Comparison of ENCODE assay signal across 8 cellular contexts in the genomic region with DNA sequence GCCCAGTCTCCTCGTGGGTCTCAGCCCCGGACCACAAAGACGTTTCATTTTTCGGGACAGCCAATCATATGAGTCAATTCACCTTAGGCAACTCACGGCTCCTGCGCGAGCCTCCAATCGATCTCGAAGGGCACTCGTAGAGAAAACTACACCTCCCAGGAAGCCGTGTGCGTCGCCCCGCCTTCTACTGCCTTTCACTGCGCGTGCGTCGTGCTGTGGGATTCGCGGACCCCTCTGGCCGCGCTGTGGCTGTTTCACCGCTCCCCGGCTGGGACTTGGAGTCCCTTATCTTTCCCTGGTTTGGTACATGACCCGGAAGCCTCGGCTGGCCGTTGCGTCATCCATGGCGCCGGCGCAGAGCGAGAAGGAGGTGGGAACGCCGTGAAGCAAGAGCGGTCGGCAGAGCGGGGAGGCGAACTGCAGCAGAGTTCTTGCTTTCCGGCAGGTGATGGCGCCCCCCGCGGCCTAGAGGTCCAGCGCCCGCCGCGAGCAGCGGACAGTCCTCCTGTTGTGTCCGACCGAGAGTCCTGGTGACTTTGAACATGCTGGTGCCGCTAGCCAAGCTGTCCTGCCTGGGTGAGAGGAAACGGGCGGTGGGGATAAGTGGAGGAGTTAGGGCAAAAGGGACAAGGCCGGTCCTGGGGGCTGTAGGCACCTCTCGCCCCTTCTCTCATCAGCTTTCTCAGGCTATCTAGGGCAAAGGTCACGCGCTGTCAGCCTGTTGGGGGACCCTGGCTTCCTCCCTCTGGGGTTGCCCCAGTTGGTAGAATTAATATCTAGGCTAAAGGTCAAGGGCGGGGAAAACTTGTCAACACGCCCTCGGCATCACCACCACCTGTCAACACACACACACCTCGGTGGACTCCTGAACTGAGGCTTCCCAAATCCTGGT. TPM values are rescaled to one million over a fixed set of nuclear protein-coding genes. Genes with fewer than 3 reads are reported as not detected.
DNase-seq lines count a peak whose midpoint lies in the region; ATAC-seq and TF ChIP-seq lines count a peak whose summit lies in the region.

A gene (plus strand): TSS at position 382 of the 892 bp plus-strand sequence. CDS start 161 bp downstream, at position 543.

- H3K27me3 ChIP-seq in thymus (ENCODE audit: control insufficient read depth, insufficient read depth) = no peaks in the 10 kb centered on the region

- under 1% methylated on average over 60 of the region's 60 CpGs for WGBS in thymus

- H3K27ac ChIP-seq in thymus (ENCODE audit: low read depth) = peak within 1 kb of the TSS; percentile 98

- H3K27me3 Mint-ChIP-seq in osteocyte (ENCODE audit: unreplicated experiment) = no peaks in the 10 kb centered on the region

- DNase-seq in NCI-H128 (lab: John Stamatoyannopoulos, UW; ENCODE audit: unreplicated experiment) = peak; percentile 99
- DNase-seq in SW 1271 (lab: John Stamatoyannopoulos, UW) = peak; percentile 95 to 96
- peak; percentile 94 for DNase-seq in activated naive CD8-positive, alpha-beta T cell treated with anti-CD3 and anti-CD28 coated beads, Interleukin-2, amount 50 U/mL, for 16 hours (ENCODE audit: low read depth, low spot score)
- peak; percentile 97 to 100 (median 99) for DNase-seq in head of caudate nucleus
- DNase-seq in osteocyte (ENCODE audit: extremely low spot score, unreplicated experiment) = peak; percentile 99

- peak within 1 kb of the TSS; percentile 95 for H3K4me3 Mint-ChIP-seq in osteocyte (ENCODE audit: unreplicated experiment)

- H3K9me3 Mint-ChIP-seq in osteocyte (ENCODE audit: unreplicated experiment) = no peaks in the 10 kb centered on the region

- peak within 1 kb of the TSS; percentile 83 for H3K4me3 ChIP-seq in thymus (ENCODE audit: low read length)

- H3K36me3 Mint-ChIP-seq in osteocyte (ENCODE audit: unreplicated experiment) = no peaks in the 10 kb centered on the region

- no peaks in the 10 kb centered on the region for H3K9me3 ChIP-seq in thymus (ENCODE audit: control insufficient read depth)

- TF ChIP-seq CTCF in GM12873 (IDR thresholded peaks at IDR 0.05; ENCODE audit: insufficient read depth, low read depth, low read length, missing control alignments) = peak; percentile 73
- TF ChIP-seq CTCF in osteocyte (IDR thresholded peaks at IDR 0.05) = peak; percentile 65

- H3K4me1 Mint-ChIP-seq in osteocyte (ENCODE audit: unreplicated experiment) = peaks cover 23% of the 10 kb centered on the region

- ATAC-seq in HG02759 (IDR thresholded peaks at IDR 0.05; ENCODE audit: unreplicated experiment) = peak; percentile 81

- intact Hi-C loops in head of caudate nucleus (cut with DNase I) = loop anchor here (5.0 kb wide), 1 partner anchor 480 kb away; no protein-coding TSS in a partner anchor

- H3K4me1 ChIP-seq in thymus (ENCODE audit: control insufficient read depth, insufficient read depth, low read length) = peaks cover 5% of the 10 kb centered on the region

- H3K36me3 ChIP-seq in thymus (ENCODE audit: control insufficient read depth, insufficient read depth) = no peaks in the 10 kb centered on the region

- peak within 1 kb of the TSS; percentile 98 for H3K27ac Mint-ChIP-seq in osteocyte (ENCODE audit: unreplicated experiment)

RNA-seq across cellular contexts. Expression of the gene that starts here (rescaled TPM):
- total RNA-seq in osteocyte = 22.7 and 25.9 TPM in 2 replicates
- 24.8 TPM for polyA plus RNA-seq in thymus

Comparison
In these comparisons a context has a peak if more than half of its experiments do, and no peak if none do; other contexts are left out.
1. Peak in every context shown above with its lines: DNase-seq, ATAC-seq, H3K4me3 ChIP-seq and H3K27ac ChIP-seq.